Comparison of ENCODE assay signal across 15 cellular contexts in the genomic region with DNA sequence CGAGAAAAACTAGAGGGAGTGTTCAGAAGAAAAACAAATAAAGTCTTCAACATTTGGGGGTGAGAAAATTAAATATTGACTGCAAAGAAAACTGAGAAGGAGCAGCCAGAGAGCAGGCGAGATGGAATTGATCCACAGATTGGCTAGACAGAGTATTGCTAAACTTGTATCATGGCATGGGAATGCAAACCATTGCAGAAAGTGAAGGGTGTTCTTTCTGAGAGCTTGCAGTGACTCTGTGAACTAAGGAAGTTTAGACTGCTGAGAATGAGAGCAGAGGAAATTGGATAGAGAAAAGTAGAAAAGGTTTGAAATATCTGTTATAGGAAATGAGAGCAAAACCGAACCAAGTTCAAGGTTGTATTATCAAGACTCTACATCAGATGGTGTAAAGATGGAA.
DNase-seq lines count a peak whose midpoint lies in the region; ATAC-seq and TF ChIP-seq lines count a peak whose summit lies in the region.
"Had no signal": no experiment of that assay in that cellular context is flagged by ENCODE, and none has a peak within 500 bp of the region (broad histone marks: within the 10 kb centered on the region; RNA-seq: fewer than 3 reads in every experiment).

No MANE protein-coding gene starts in this region.

- no peak for DNase-seq in SK-N-SH
- DNase-seq in hepatocyte (ENCODE audit: low spot score): no peak
- no peak for DNase-seq in activated CD4-positive, CD25-positive, alpha-beta regulatory T cell treated with anti-CD3 and anti-CD28 coated beads, Interleukin-2, amount 50 U/mL, for 72 hours
- no peak for DNase-seq in Kasumi-1 (lab: John Stamatoyannopoulos, UW)
- no peak for DNase-seq in SJCRH30
- DNase-seq: Caco-2; CD8-positive, alpha-beta memory T cell; DND-41; GDM1; GOT3; H9 had no signal

- H3K27me3 ChIP-seq in SK-N-SH (ENCODE audit: insufficient read depth) (no peaks in the 10 kb centered on the region), hepatocyte (no peaks in the 10 kb centered on the region), liver (ENCODE audit: control insufficient read depth in 4 of 4, insufficient read depth in 4 of 4, low read length in 3 of 4) (no peaks in the 10 kb centered on the region), SJCRH30 (no peaks in the 10 kb centered on the region)
- H3K27me3 ChIP-seq: BLaER1 had no signal

- H3K4me3 ChIP-seq in SK-N-SH (ENCODE audit: low read depth in 2 of 2, low read length in 1 of 2): no peak overlapping the region
- no peak overlapping the region for H3K4me3 ChIP-seq in hepatocyte
- no peak overlapping the region for H3K4me3 ChIP-seq in liver (ENCODE audit: low read depth in 1 of 3, low read length in 3 of 3)
- no peak overlapping the region for H3K4me3 ChIP-seq in SJCRH30
- H3K4me3 ChIP-seq: BLaER1 had no signal

- TF ChIP-seq CTCF in SK-N-SH (IDR thresholded peaks at IDR 0.05): no peak
- no peak for TF ChIP-seq CTCF in hepatocyte (IDR thresholded peaks at IDR 0.05; ENCODE audit: poor library complexity)
- TF ChIP-seq CTCF in liver (IDR thresholded peaks at IDR 0.05; ENCODE audit: low read depth, low read length, missing input control): no peak

- H3K9me3 ChIP-seq in SK-N-SH (no peaks in the 10 kb centered on the region), hepatocyte (ENCODE audit: low read depth) (no peaks in the 10 kb centered on the region), liver (ENCODE audit: control insufficient read depth in 4 of 4, low read length in 3 of 4) (no peaks in the 10 kb centered on the region), SJCRH30 (replicated peaks) (0 out of 2 replicates have a peak, but pooled peaks cover 1% of the 10 kb centered on the region)
- H3K9me3 ChIP-seq: BLaER1, Caco-2 had no signal

- H3K9me2 ChIP-seq in SK-N-SH (no peaks in the 10 kb centered on the region), hepatocyte (replicated peaks; ENCODE audit: insufficient read depth) (no peaks in the 10 kb centered on the region)

- CTCF ChIA-PET in SK-N-SH (lab: Yijun Ruan, JAX): no interaction called here

- H4K20me1 ChIP-seq in SK-N-SH (ENCODE audit: insufficient read depth): no peaks in the 10 kb centered on the region
- H4K20me1 ChIP-seq in hepatocyte (ENCODE audit: insufficient read depth, poor library complexity, severe bottlenecking): no peaks in the 10 kb centered on the region
- H4K20me1 ChIP-seq: BLaER1 had no signal

- H3K36me3 ChIP-seq in SK-N-SH (replicated peaks in 1 of 2; ENCODE audit: control insufficient read depth in 1 of 2, insufficient read depth in 2 of 2, low read length in 1 of 2) (no peaks in the 10 kb centered on the region), hepatocyte (replicated peaks; ENCODE audit: insufficient read depth, low read depth) (no peaks in the 10 kb centered on the region), liver (ENCODE audit: control insufficient read depth in 4 of 4, insufficient read depth in 3 of 4, low read depth in 1 of 4, low read length in 3 of 4) (no peaks in the 10 kb centered on the region), SJCRH30 (no peaks in the 10 kb centered on the region)
- H3K36me3 ChIP-seq: BLaER1 had no signal

- H2AFZ ChIP-seq in SK-N-SH (ENCODE audit: low read depth) (peak overlapping the region; percentile 36; the same call in 1 of the 2 replicates), hepatocyte (no peak overlapping the region)

- H3F3A ChIP-seq in SK-N-SH (replicated peaks; ENCODE audit: insufficient read depth): peaks cover 5% of the 10 kb centered on the region

- TF ChIP-seq RAD21 in SK-N-SH (IDR thresholded peaks at IDR 0.05; ENCODE audit: low read length) (no peak), liver (IDR thresholded peaks at IDR 0.05) (no peak)

- POLR2A ChIA-PET in SK-N-SH (lab: Yijun Ruan, JAX): no interaction called here

- no peaks in the 10 kb centered on the region for H3K79me2 ChIP-seq in SK-N-SH (ENCODE audit: insufficient read depth)
- H3K79me2 ChIP-seq in hepatocyte: no peaks in the 10 kb centered on the region

- TF ChIP-seq EP300 in SK-N-SH (IDR thresholded peaks at IDR 0.05; ENCODE audit: borderline replicate concordance in 1 of 2, low read depth in 1 of 2, low read length in 1 of 2): no peak

- H3K4me2 ChIP-seq in SK-N-SH: no peak overlapping the region
- H3K4me2 ChIP-seq in hepatocyte: no peak overlapping the region
- H3K4me2 ChIP-seq: BLaER1 had no signal

- H3K27ac ChIP-seq in SK-N-SH (ENCODE audit: low read depth in 2 of 2, low read length in 1 of 2): no peak overlapping the region
- peak overlapping the region; percentile 44 for H3K27ac ChIP-seq in hepatocyte
- peak overlapping the region; percentile 81 to 83 for H3K27ac ChIP-seq in liver (ENCODE audit: low read depth in 1 of 2, low read length in 2 of 2)
- H3K27ac ChIP-seq in SJCRH30: no peak overlapping the region
- H3K27ac ChIP-seq: 22Rv1, BLaER1 had no signal

- H3K4me1 ChIP-seq in SK-N-SH (ENCODE audit: control insufficient read depth in 1 of 2, insufficient read depth in 2 of 2, low read depth in 1 of 2, low read length in 1 of 2) (peaks cover 0 to 10% of the 10 kb centered on the region in 2 experiments; a peak in 2 of 4 replicates), hepatocyte (ENCODE audit: insufficient read depth) (peaks cover 18% of the 10 kb centered on the region), liver (ENCODE audit: control insufficient read depth in 4 of 4, insufficient read depth in 4 of 4, low read length in 3 of 4) (peaks cover 0 to 28% (median 26%) of the 10 kb centered on the region in 4 donors), SJCRH30 (no peaks in the 10 kb centered on the region)
- H3K4me1 ChIP-seq: BLaER1, Caco-2 had no signal

- no peak for ATAC-seq in SK-N-SH treated with all-trans-retinoic acid at 6 μM for 48 hours

- WGBS in SK-N-SH (ENCODE audit: low lambda C conversion rate): 76% methylated on average over 3 of the region's 3 CpGs
- 76% methylated on average over 3 of the region's 3 CpGs for WGBS in hepatocyte (ENCODE audit: low lambda C conversion rate, missing lambda C conversion rate)
- 33% methylated on average over 3 of the region's 3 CpGs for WGBS in liver

- H3K9ac ChIP-seq in SK-N-SH (no peak overlapping the region), liver (ENCODE audit: low read depth in 1 of 2, low read length in 2 of 2) (no peak overlapping the region)
- H3K9ac ChIP-seq: BLaER1 had no signal

TF ChIP-seq in SK-N-SH, 30 proteins besides CTCF, POLR2A, EP300 and RAD21 (continues in another document):
- TF ChIP-seq POLR2AphosphoS5 (IDR thresholded peaks at IDR 0.05; ENCODE audit: low read depth, low read length): no peak

TF ChIP-seq in SK-N-SH treated with all-trans-retinoic acid at 6 μM for 48 hours, 23 proteins besides CTCF, POLR2A, EP300 and RAD21 (continues in another document):
- TF ChIP-seq CSDC2 (CRISPR knock-in tag; IDR thresholded peaks at IDR 0.05): no peak
- TF ChIP-seq, protein P1, sequence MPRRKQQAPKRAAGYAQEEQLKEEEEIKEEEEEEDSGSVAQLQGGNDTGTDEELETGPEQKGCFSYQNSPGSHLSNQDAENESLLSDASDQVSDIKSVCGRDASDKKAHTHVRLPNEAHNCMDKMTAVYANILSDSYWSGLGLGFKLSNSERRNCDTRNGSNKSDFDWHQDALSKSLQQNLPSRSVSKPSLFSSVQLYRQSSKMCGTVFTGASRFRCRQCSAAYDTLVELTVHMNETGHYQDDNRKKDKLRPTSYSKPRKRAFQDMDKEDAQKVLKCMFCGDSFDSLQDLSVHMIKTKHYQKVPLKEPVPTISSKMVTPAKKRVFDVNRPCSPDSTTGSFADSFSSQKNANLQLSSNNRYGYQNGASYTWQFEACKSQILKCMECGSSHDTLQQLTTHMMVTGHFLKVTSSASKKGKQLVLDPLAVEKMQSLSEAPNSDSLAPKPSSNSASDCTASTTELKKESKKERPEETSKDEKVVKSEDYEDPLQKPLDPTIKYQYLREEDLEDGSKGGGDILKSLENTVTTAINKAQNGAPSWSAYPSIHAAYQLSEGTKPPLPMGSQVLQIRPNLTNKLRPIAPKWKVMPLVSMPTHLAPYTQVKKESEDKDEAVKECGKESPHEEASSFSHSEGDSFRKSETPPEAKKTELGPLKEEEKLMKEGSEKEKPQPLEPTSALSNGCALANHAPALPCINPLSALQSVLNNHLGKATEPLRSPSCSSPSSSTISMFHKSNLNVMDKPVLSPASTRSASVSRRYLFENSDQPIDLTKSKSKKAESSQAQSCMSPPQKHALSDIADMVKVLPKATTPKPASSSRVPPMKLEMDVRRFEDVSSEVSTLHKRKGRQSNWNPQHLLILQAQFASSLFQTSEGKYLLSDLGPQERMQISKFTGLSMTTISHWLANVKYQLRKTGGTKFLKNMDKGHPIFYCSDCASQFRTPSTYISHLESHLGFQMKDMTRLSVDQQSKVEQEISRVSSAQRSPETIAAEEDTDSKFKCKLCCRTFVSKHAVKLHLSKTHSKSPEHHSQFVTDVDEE (CRISPR knock-in tag; IDR thresholded peaks at IDR 0.05): no peak
- no peak for TF ChIP-seq OSR1 (CRISPR knock-in tag; IDR thresholded peaks at IDR 0.05)
- no peak for TF ChIP-seq ZC3H10 (CRISPR knock-in tag; IDR thresholded peaks at IDR 0.05)
- no peak for TF ChIP-seq ZNF8 (CRISPR knock-in tag; IDR thresholded peaks at IDR 0.05)

TF ChIP-seq in liver, 16 proteins besides CTCF, POLR2A, EP300 and RAD21 (continues in another document):
- TF ChIP-seq, protein P2, sequence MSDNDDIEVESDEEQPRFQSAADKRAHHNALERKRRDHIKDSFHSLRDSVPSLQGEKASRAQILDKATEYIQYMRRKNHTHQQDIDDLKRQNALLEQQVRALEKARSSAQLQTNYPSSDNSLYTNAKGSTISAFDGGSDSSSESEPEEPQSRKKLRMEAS (IDR thresholded peaks at IDR 0.05): no peak
- TF ChIP-seq, protein P3, sequence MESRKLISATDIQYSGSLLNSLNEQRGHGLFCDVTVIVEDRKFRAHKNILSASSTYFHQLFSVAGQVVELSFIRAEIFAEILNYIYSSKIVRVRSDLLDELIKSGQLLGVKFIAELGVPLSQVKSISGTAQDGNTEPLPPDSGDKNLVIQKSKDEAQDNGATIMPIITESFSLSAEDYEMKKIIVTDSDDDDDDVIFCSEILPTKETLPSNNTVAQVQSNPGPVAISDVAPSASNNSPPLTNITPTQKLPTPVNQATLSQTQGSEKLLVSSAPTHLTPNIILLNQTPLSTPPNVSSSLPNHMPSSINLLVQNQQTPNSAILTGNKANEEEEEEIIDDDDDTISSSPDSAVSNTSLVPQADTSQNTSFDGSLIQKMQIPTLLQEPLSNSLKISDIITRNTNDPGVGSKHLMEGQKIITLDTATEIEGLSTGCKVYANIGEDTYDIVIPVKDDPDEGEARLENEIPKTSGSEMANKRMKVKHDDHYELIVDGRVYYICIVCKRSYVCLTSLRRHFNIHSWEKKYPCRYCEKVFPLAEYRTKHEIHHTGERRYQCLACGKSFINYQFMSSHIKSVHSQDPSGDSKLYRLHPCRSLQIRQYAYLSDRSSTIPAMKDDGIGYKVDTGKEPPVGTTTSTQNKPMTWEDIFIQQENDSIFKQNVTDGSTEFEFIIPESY (IDR thresholded peaks at IDR 0.05): no peak
- TF ChIP-seq HNF4A (conservative IDR thresholded peaks at IDR 0.05): peak in 1 of 2 donors; percentile 12
- TF ChIP-seq TAF1 (conservative IDR thresholded peaks at IDR 0.05): no peak

Comparison
In these comparisons a context has a peak if more than half of its experiments do, and no peak if none do; other contexts are left out.
1. H3K27ac ChIP-seq: peak in hepatocyte (single experiment) and liver (2 of 2); none in SK-N-SH (0 of 2) and SJCRH30 (single experiment).